ENCODE assay signal across 28 cellular contexts in genomic region chr9:10411272-10411671, GRCh38.
"Had no signal": no experiment of that assay in that cellular context is flagged by ENCODE, and none has a peak within 500 bp of the region (broad histone marks: within the 10 kb centered on the region; RNA-seq: fewer than 3 reads in every experiment).

No MANE protein-coding gene starts in this region.

- H3K9me3 Mint-ChIP-seq: endodermal cell had no signal

- H3K4me1 Mint-ChIP-seq: endodermal cell; memory B cell; naive thymus-derived CD4-positive, alpha-beta T cell had no signal

- H3K27me3 ChIP-seq: colonic mucosa, esophagus squamous epithelium, gastrocnemius medialis, heart right ventricle, left lung had no signal

- H3K27me3 Mint-ChIP-seq: dendritic cell treated with granulocyte-macrophage colony-stimulating factor and Interleukin-4, amounts not matched to agents 40 ng/mL and 50 ng/mL, for 4 days; effector memory CD8-positive, alpha-beta T cell; memory B cell; naive thymus-derived CD4-positive, alpha-beta T cell had no signal

- H3K4me3 ChIP-seq: colonic mucosa, esophagus squamous epithelium, gastrocnemius medialis, heart right ventricle, left lung, lower lobe of right lung had no signal

- H3K9me3 ChIP-seq: colonic mucosa, esophagus squamous epithelium, gastrocnemius medialis, left lung, lower lobe of right lung had no signal

- H3K36me3 ChIP-seq: colonic mucosa, esophagus squamous epithelium, gastrocnemius medialis, heart right ventricle, left lung, lower lobe of right lung had no signal

- DNase-seq: colonic mucosa; cortex of kidney; effector CD8-positive, alpha-beta T cell; effector memory CD8-positive, alpha-beta T cell; endodermal cell; erythroblast; esophagus squamous epithelium; foreskin fibroblast; foreskin melanocyte; gastrocnemius medialis; glutamatergic neuron; head of caudate nucleus; heart right ventricle; hippocampal formation; left cardiac atrium; left lung; left ventricle myocardium superior; lower lobe of right lung; mesendoderm; midbrain; naive thymus-derived CD4-positive, alpha-beta T cell had no signal

- H3K27ac Mint-ChIP-seq: dendritic cell treated with granulocyte-macrophage colony-stimulating factor and Interleukin-4, amounts not matched to agents 40 ng/mL and 50 ng/mL, for 4 days; effector memory CD8-positive, alpha-beta T cell; endodermal cell; memory B cell; naive thymus-derived CD4-positive, alpha-beta T cell had no signal

- H3K4me3 Mint-ChIP-seq: dendritic cell treated with granulocyte-macrophage colony-stimulating factor and Interleukin-4, amounts not matched to agents 40 ng/mL and 50 ng/mL, for 4 days; effector memory CD8-positive, alpha-beta T cell; endodermal cell; memory B cell; naive thymus-derived CD4-positive, alpha-beta T cell had no signal

- H3K27ac ChIP-seq: colonic mucosa, epithelial cell of prostate, esophagus squamous epithelium, gastrocnemius medialis, heart right ventricle, left lung, lower lobe of right lung had no signal

- ATAC-seq: effector memory CD8-positive, alpha-beta T cell; esophagus mucosa; gastrocnemius medialis; heart right ventricle; left cardiac atrium; left lung; left ventricle myocardium superior; lower lobe of right lung; naive thymus-derived CD4-positive, alpha-beta T cell had no signal

- H3K36me3 Mint-ChIP-seq: memory B cell; naive thymus-derived CD4-positive, alpha-beta T cell had no signal

- H3K4me1 ChIP-seq: colonic mucosa, esophagus squamous epithelium, gastrocnemius medialis, heart right ventricle, left lung, lower lobe of right lung had no signal

- FAIRE-seq: endometrium, islet of Langerhans, keratinocyte had no signal
